In genomic region chr11:30387891-30388861, GRCh38 we compare ENCODE assay signal across 1 cellular context.
TF ChIP-seq lines count a peak whose summit lies in the region.

No MANE protein-coding gene starts in this region.

TF ChIP-seq in WTC11, 78 proteins besides CTCF, POLR2A, EP300 and RAD21 (continued from another document):
- no peak for TF ChIP-seq USF1 (CRISPR knock-in tag; IDR thresholded peaks at IDR 0.05)
- TF ChIP-seq ZNF232 (CRISPR knock-in tag; IDR thresholded peaks at IDR 0.05), result no peak
- no peak for TF ChIP-seq TP53 (CRISPR knock-in tag; IDR thresholded peaks at IDR 0.05)
- no peak for TF ChIP-seq FOXP1 (CRISPR knock-in tag; IDR thresholded peaks at IDR 0.05; ENCODE audit: borderline replicate concordance)
- no peak for TF ChIP-seq CBFB (CRISPR knock-in tag; IDR thresholded peaks at IDR 0.05; ENCODE audit: low read depth)
- TF ChIP-seq TEAD1 (CRISPR knock-in tag; IDR thresholded peaks at IDR 0.05), result no peak
- TF ChIP-seq NR3C1 (CRISPR knock-in tag; conservative IDR thresholded peaks at IDR 0.05; ENCODE audit: low read depth), result no peak
- TF ChIP-seq, protein P1, sequence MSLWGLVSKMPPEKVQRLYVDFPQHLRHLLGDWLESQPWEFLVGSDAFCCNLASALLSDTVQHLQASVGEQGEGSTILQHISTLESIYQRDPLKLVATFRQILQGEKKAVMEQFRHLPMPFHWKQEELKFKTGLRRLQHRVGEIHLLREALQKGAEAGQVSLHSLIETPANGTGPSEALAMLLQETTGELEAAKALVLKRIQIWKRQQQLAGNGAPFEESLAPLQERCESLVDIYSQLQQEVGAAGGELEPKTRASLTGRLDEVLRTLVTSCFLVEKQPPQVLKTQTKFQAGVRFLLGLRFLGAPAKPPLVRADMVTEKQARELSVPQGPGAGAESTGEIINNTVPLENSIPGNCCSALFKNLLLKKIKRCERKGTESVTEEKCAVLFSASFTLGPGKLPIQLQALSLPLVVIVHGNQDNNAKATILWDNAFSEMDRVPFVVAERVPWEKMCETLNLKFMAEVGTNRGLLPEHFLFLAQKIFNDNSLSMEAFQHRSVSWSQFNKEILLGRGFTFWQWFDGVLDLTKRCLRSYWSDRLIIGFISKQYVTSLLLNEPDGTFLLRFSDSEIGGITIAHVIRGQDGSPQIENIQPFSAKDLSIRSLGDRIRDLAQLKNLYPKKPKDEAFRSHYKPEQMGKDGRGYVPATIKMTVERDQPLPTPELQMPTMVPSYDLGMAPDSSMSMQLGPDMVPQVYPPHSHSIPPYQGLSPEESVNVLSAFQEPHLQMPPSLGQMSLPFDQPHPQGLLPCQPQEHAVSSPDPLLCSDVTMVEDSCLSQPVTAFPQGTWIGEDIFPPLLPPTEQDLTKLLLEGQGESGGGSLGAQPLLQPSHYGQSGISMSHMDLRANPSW (CRISPR knock-in tag; conservative IDR thresholded peaks at IDR 0.05; ENCODE audit: low read depth), result no peak
- TF ChIP-seq, protein P2, sequence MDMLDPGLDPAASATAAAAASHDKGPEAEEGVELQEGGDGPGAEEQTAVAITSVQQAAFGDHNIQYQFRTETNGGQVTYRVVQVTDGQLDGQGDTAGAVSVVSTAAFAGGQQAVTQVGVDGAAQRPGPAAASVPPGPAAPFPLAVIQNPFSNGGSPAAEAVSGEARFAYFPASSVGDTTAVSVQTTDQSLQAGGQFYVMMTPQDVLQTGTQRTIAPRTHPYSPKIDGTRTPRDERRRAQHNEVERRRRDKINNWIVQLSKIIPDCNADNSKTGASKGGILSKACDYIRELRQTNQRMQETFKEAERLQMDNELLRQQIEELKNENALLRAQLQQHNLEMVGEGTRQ (CRISPR knock-in tag; IDR thresholded peaks at IDR 0.05), result no peak
- no peak for TF ChIP-seq ZNF138 (CRISPR knock-in tag; conservative IDR thresholded peaks at IDR 0.05)
- TF ChIP-seq ZNF425 (CRISPR knock-in tag; conservative IDR thresholded peaks at IDR 0.05), result no peak
- no peak for TF ChIP-seq GTF2I (CRISPR knock-in tag; conservative IDR thresholded peaks at IDR 0.05)
- TF ChIP-seq TCF7 (CRISPR knock-in tag; IDR thresholded peaks at IDR 0.05; ENCODE audit: low read depth), result no peak
- TF ChIP-seq, protein P3, sequence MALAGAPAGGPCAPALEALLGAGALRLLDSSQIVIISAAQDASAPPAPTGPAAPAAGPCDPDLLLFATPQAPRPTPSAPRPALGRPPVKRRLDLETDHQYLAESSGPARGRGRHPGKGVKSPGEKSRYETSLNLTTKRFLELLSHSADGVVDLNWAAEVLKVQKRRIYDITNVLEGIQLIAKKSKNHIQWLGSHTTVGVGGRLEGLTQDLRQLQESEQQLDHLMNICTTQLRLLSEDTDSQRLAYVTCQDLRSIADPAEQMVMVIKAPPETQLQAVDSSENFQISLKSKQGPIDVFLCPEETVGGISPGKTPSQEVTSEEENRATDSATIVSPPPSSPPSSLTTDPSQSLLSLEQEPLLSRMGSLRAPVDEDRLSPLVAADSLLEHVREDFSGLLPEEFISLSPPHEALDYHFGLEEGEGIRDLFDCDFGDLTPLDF (CRISPR knock-in tag; IDR thresholded peaks at IDR 0.05), result no peak
- no peak for TF ChIP-seq JAZF1 (CRISPR knock-in tag; IDR thresholded peaks at IDR 0.05)
